Comparison of ENCODE assay signal across 20 cellular contexts in the genomic region with DNA sequence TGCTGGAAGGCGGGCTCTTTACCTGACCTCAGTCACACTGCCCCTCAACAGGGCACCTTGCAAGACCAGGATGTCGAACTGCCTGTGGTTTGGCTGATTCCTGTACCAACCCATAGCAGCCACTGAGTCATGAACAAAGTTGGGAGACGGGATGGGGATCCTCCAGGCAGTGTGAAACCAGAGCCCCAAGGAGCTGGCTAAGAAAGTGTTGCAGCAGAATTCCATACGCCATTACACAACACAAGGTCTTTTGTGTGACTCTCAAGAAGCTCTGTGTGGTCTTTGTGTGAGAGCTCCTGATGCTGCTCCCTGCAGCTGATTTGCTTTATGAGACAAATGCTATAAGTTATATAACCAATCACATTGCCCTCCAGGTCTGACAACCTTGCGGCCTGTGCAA.
"Had no signal": no experiment of that assay in that cellular context is flagged by ENCODE, and none has a peak within 500 bp of the region (broad histone marks: within the 10 kb centered on the region; RNA-seq: fewer than 3 reads in every experiment).

No MANE protein-coding gene starts in this region.

- H3K4me2 ChIP-seq: hepatocyte had no signal

- H3K36me3 ChIP-seq: spleen, tibial nerve, upper lobe of right lung, vagina had no signal

- ATAC-seq: effector memory CD8-positive, alpha-beta T cell; foreskin keratinocyte; left colon; left ventricle myocardium superior; naive thymus-derived CD4-positive, alpha-beta T cell; sciatic nerve; stimulated activated memory B cell treated with anti-CD40 and anti-IgM and Interleukin-4, amounts not matched to agents 10 μg/mL and 1 μg/mL and 100 μg/mL, for 72 hours; upper lobe of right lung had no signal

- H3K27me3 ChIP-seq: foreskin keratinocyte, hepatocyte, spleen, testis, tibial nerve, upper lobe of right lung, vagina had no signal

- H3K27ac ChIP-seq: foreskin keratinocyte, hepatocyte, spleen, testis, tibial nerve, upper lobe of right lung, vagina had no signal

- H3K9me3 ChIP-seq: spleen, testis, tibial nerve, upper lobe of right lung, vagina had no signal

- H2AFZ ChIP-seq: hepatocyte had no signal

- H3K4me3 ChIP-seq: hepatocyte, lung, spleen, testis, tibial nerve, upper lobe of right lung, vagina had no signal

- H3K4me1 ChIP-seq: foreskin keratinocyte, spleen, testis, upper lobe of right lung, vagina had no signal

- DNase-seq: effector memory CD8-positive, alpha-beta T cell; foreskin keratinocyte; head of caudate nucleus; left colon; left ventricle myocardium superior; naive thymus-derived CD4-positive, alpha-beta T cell; nephron progenitor cell; posterior cingulate gyrus; spleen; stimulated activated CD4-positive, alpha-beta T cell treated with anti-CD3 and anti-CD28 coated beads, Interleukin-15, amount 100 ng/mL, for 24 hours; stimulated activated CD4-positive, alpha-beta T cell treated with anti-CD3 and anti-CD28 coated beads, Interleukin-1b, Interleukin-23, amount 100 ng/mL, for 48 hours; stimulated activated CD4-positive, alpha-beta T cell treated with anti-CD3 and anti-CD28 coated beads, Interleukin-4, amount 100 ng/mL, for 24 hours; testis; upper lobe of right lung had no signal
